ENCODE assay signal across 8 cellular contexts in genomic region chr1:170725326-170725725, GRCh38.
"Had no signal": no experiment of that assay in that cellular context is flagged by ENCODE, and none has a peak within 500 bp of the region (broad histone marks: within the 10 kb centered on the region; RNA-seq: fewer than 3 reads in every experiment).

No MANE protein-coding gene starts in this region.

- H3K27ac ChIP-seq: GM23248, HL-60 had no signal

- H3K4me3 ChIP-seq: GM23248, HAP-1 had no signal

- DNase-seq: GM23248, GOT3, H7, HFFc6 had no signal

- H3K36me3 ChIP-seq: HAP-1 had no signal

- FAIRE-seq: HepG2 had no signal

- H3K4me1 ChIP-seq: HAP-1 had no signal

- H3K9me3 ChIP-seq: HAP-1 had no signal

- ATAC-seq: HCT116, HepG2 had no signal
